In the genomic region with DNA sequence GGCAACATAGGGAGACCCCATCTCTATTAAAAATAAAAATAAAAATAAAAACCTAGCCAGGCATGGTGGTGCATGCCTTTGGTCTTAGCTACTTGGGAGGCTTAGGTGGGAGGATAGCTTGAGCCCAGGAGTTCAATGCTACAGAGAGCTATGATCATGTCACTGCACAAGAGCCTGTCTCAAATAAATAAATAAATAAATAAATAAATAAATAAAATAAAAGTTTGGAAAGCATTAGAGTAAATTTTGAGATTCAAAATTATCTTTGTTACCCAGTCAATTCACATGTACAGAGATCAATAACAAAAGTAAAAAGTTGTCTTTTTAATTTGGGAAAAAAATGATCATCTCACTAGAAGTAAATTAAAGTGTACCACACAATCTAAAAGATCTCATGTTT, we compare ENCODE assay signal across 34 cellular contexts.
DNase-seq lines count a peak whose midpoint lies in the region; ATAC-seq, FAIRE-seq and TF ChIP-seq lines count a peak whose summit lies in the region.
"Had no signal": no experiment of that assay in that cellular context is flagged by ENCODE, and none has a peak within 500 bp of the region (broad histone marks: within the 10 kb centered on the region; RNA-seq: fewer than 3 reads in every experiment).

No MANE protein-coding gene starts in this region.

- H3K36me3 ChIP-seq in HEK293 (ENCODE audit: control insufficient read depth in 2 of 2, insufficient read depth in 1 of 2, low read length in 2 of 2) (no peaks in the 10 kb centered on the region), SJSA1 (no peaks in the 10 kb centered on the region), smooth muscle cell (ENCODE audit: low read depth) (no peaks in the 10 kb centered on the region), PC-9 (ENCODE audit: low read depth) (no peaks in the 10 kb centered on the region)
- H3K36me3 ChIP-seq: BE2C; BLaER1; BLaER1 treated with 17β-estradiol and CSF1 and Interleukin-3, amounts not matched to agents 10 nM and 100 nM had no signal

- H2AFZ ChIP-seq in smooth muscle cell (ENCODE audit: low read depth) (no peak overlapping the region), PC-9 (no peak overlapping the region)

- H4K20me1 ChIP-seq in smooth muscle cell (ENCODE audit: low read depth) (no peaks in the 10 kb centered on the region), PC-9 (ENCODE audit: insufficient read depth) (no peaks in the 10 kb centered on the region)
- H4K20me1 ChIP-seq: BLaER1; BLaER1 treated with 17β-estradiol and CSF1 and Interleukin-3, amounts not matched to agents 10 nM and 100 nM had no signal

- no peak for TF ChIP-seq POLR2A in A549 (IDR thresholded peaks at IDR 0.05; ENCODE audit: low read length)

- H3K79me2 ChIP-seq in smooth muscle cell (ENCODE audit: low read depth), result no peaks in the 10 kb centered on the region
- H3K79me2 ChIP-seq in PC-9 (ENCODE audit: low read depth), result no peaks in the 10 kb centered on the region

- H3K27me3 ChIP-seq in SJSA1 (replicated peaks) (no peaks in the 10 kb centered on the region), smooth muscle cell (ENCODE audit: low read depth) (no peaks in the 10 kb centered on the region), PC-9 (ENCODE audit: insufficient read depth, low read depth) (no peaks in the 10 kb centered on the region)
- H3K27me3 ChIP-seq: BE2C; BLaER1; BLaER1 treated with 17β-estradiol and CSF1 and Interleukin-3, amounts not matched to agents 10 nM and 100 nM had no signal

- POLR2A ChIA-PET in A549 (lab: Yijun Ruan, JAX) (no interaction called here), HEK293 (lab: Yijun Ruan, JAX) (no interaction called here), PC-9 (lab: Charles Lee; ENCODE audit: unreplicated experiment) (no interaction called here)

- no peak overlapping the region for H3K4me3 ChIP-seq in A549
- H3K4me3 ChIP-seq in HEK293 (ENCODE audit: low read depth, low read length), result no peak overlapping the region
- no peak overlapping the region for H3K4me3 ChIP-seq in SJSA1
- no peak overlapping the region for H3K4me3 ChIP-seq in smooth muscle cell
- H3K4me3 ChIP-seq in PC-9, result no peak overlapping the region
- H3K4me3 ChIP-seq: BLaER1; BLaER1 treated with 17β-estradiol and CSF1 and Interleukin-3, amounts not matched to agents 10 nM and 100 nM had no signal

- intact Hi-C loops in PC-9 (cut with micrococcal nuclease; ENCODE audit: unreplicated experiment), result no loop called here

- H3K27ac ChIP-seq in A549 (no peak overlapping the region), HEK293 (ENCODE audit: extremely low read depth, low read depth, low read length) (no peak overlapping the region), SJSA1 (peak overlapping the region; percentile 54), smooth muscle cell (ENCODE audit: low read depth) (peak overlapping the region; percentile 7), PC-9 (no peak overlapping the region)
- H3K27ac ChIP-seq: 22Rv1; BLaER1; BLaER1 treated with 17β-estradiol and CSF1 and Interleukin-3, amounts not matched to agents 10 nM and 100 nM; C4-2B had no signal

- DNase-seq in A549 (ENCODE audit: low read depth in 1 of 2, low spot score in 1 of 2) (no peak), SJSA1 (ENCODE audit: low read depth in 1 of 2, low spot score in 2 of 2) (no peak), smooth muscle cell (lab: John Stamatoyannopoulos, UW; ENCODE audit: unreplicated experiment) (no peak), SK-N-DZ (ENCODE audit: low spot score) (no peak), A172 (ENCODE audit: low spot score) (no peak), middle frontal gyrus (ENCODE audit: extremely low spot score, low spot score) (no peak), PC-9 (no peak)
- DNase-seq: 8988T; ACHN; AML-193; BE2C; C1 segment of cervical spinal cord; Caco-2; Calu3; CD4-positive, alpha-beta memory T cell; CD4-positive, alpha-beta T cell; CD4-positive, CD25-positive, alpha-beta regulatory T cell; CD8-positive, alpha-beta memory T cell; CD8-positive, alpha-beta T cell; COR-L47; DMS 273 treated with DMSO at 0.1 percent for 48 hours; DMS153; DMS53; DMS79; DMS79 treated with DMSO at 0.1 percent for 48 hours; DND-41; EL had no signal

- no peak for TF ChIP-seq CTCF in A549 (IDR thresholded peaks at IDR 0.05)
- TF ChIP-seq CTCF in HEK293 (tag by site-specific recombination; IDR thresholded peaks at IDR 0.05), result no peak
- no peak for TF ChIP-seq CTCF in smooth muscle cell (IDR thresholded peaks at IDR 0.05; ENCODE audit: borderline replicate concordance, insufficient read depth, poor library complexity, severe bottlenecking)
- TF ChIP-seq CTCF in PC-9 (conservative IDR thresholded peaks at IDR 0.05), result no peak

- no peak for TF ChIP-seq RAD21 in A549 (conservative IDR thresholded peaks at IDR 0.05 in 1 of 2, IDR thresholded peaks at IDR 0.05 in 1 of 2)

- H3K9me3 ChIP-seq in A549 (no peaks in the 10 kb centered on the region), HEK293 (ENCODE audit: control insufficient read depth, insufficient read depth, low read depth, low read length) (no peaks in the 10 kb centered on the region), SJSA1 (replicated peaks) (no peaks in the 10 kb centered on the region), smooth muscle cell (replicated peaks; ENCODE audit: low read depth) (no peaks in the 10 kb centered on the region), PC-9 (ENCODE audit: insufficient read depth, low read depth) (no peaks in the 10 kb centered on the region)
- H3K9me3 ChIP-seq: BE2C had no signal

- H3K4me1 ChIP-seq in A549 (no peaks in the 10 kb centered on the region), HEK293 (ENCODE audit: control insufficient read depth, insufficient read depth, low read length) (0 out of 2 replicates have a peak, but pooled peaks cover 4% of the 10 kb centered on the region), SJSA1 (replicated peaks) (peaks cover 32% of the 10 kb centered on the region), smooth muscle cell (ENCODE audit: low read depth) (peaks cover 4% of the 10 kb centered on the region), PC-9 (replicated peaks; ENCODE audit: insufficient read depth) (no peaks in the 10 kb centered on the region)
- H3K4me1 ChIP-seq: BE2C; BLaER1; BLaER1 treated with 17β-estradiol and CSF1 and Interleukin-3, amounts not matched to agents 10 nM and 100 nM; Caco-2 had no signal

- no peak for TF ChIP-seq EP300 in A549 (IDR thresholded peaks at IDR 0.05)

- no peak for FAIRE-seq in A549 (lab: Jason Lieb, UNC)
- FAIRE-seq: A204.1, D721Med had no signal

- peaks cover 4% of the 10 kb centered on the region for H3F3A ChIP-seq in smooth muscle cell (ENCODE audit: low read depth)
- no peaks in the 10 kb centered on the region for H3F3A ChIP-seq in PC-9 (ENCODE audit: insufficient read depth, low read depth)

- no TSS peak for BruUV-seq in PC-9 (replicated peaks; lab: Mats Ljungman, UMichigan)

- CTCF ChIA-PET in A549 (lab: Yijun Ruan, JAX), result no interaction called here
- CTCF ChIA-PET in HEK293 (lab: Yijun Ruan, JAX), result interaction anchor here (0.6 to 1.2 kb wide), 2 partner anchors 13 to 452 kb away, joined by 3 to 5 read pairs; no protein-coding TSS in a partner anchor
- CTCF ChIA-PET in PC-9 (lab: Charles Lee), result no interaction called here

- H3K9ac ChIP-seq in smooth muscle cell (ENCODE audit: low read depth), result no peak overlapping the region
- H3K9ac ChIP-seq: BLaER1; BLaER1 treated with 17β-estradiol and CSF1 and Interleukin-3, amounts not matched to agents 10 nM and 100 nM had no signal

- H3K9me2 ChIP-seq in PC-9 (ENCODE audit: insufficient read depth), result no peaks in the 10 kb centered on the region

- H3K4me2 ChIP-seq in A549, result no peak overlapping the region
- peak overlapping the region; percentile 36 for H3K4me2 ChIP-seq in smooth muscle cell
- H3K4me2 ChIP-seq in PC-9, result no peak overlapping the region
- H3K4me2 ChIP-seq: BLaER1; BLaER1 treated with 17β-estradiol and CSF1 and Interleukin-3, amounts not matched to agents 10 nM and 100 nM had no signal

- ATAC-seq in A549, result no peak
- ATAC-seq: CD8-positive, alpha-beta T cell had no signal

TF ChIP-seq in A549, 52 proteins besides CTCF, POLR2A, EP300 and RAD21:
- TF ChIP-seq CEBPB (IDR thresholded peaks at IDR 0.05) (no peak), TP53 (CRISPR knock-in tag; IDR thresholded peaks at IDR 0.05) (no peak), ZC3H11A (IDR thresholded peaks at IDR 0.05) (0 out of 2 replicates have a peak, but pooled peaks have one; percentile 24)

TF ChIP-seq in HEK293, 187 proteins besides CTCF, POLR2A, EP300 and RAD21 (continues in another document):
- TF ChIP-seq ZNF747 (tag by site-specific recombination; IDR thresholded peaks at IDR 0.05) (no peak), ZNF549 (tag by site-specific recombination; IDR thresholded peaks at IDR 0.05) (no peak), ZNF626 (tag by site-specific recombination; IDR thresholded peaks at IDR 0.05) (no peak), ZNF10 (tag by site-specific recombination; IDR thresholded peaks at IDR 0.05) (no peak), ZNF324 (tag by site-specific recombination; IDR thresholded peaks at IDR 0.05) (no peak), ZBTB20 (tag by site-specific recombination; IDR thresholded peaks at IDR 0.05) (no peak), ZNF510 (tag by site-specific recombination; IDR thresholded peaks at IDR 0.05; ENCODE audit: insufficient replicate concordance) (no peak), ZNF426 (tag by site-specific recombination; IDR thresholded peaks at IDR 0.05) (peak; percentile 51)
- TF ChIP-seq, protein P1, sequence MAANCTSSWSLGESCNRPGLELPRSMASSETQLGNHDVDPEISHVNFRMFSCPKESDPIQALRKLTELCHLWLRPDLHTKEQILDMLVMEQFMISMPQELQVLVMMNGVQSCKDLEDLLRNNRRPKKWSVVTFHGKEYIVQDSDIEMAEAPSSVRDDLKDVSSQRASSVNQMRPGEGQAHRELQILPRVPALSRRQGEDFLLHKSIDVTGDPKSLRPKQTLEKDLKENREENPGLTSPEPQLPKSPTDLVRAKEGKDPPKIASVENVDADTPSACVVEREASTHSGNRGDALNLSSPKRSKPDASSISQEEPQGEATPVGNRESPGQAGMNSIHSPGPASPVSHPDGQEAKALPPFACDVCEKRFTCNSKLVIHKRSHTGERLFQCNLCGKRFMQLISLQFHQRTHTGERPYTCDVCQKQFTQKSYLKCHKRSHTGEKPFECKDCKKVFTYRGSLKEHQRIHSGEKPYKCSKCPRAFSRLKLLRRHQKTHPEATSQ (tag by site-specific recombination; IDR thresholded peaks at IDR 0.05), result no peak
- TF ChIP-seq, protein P2, sequence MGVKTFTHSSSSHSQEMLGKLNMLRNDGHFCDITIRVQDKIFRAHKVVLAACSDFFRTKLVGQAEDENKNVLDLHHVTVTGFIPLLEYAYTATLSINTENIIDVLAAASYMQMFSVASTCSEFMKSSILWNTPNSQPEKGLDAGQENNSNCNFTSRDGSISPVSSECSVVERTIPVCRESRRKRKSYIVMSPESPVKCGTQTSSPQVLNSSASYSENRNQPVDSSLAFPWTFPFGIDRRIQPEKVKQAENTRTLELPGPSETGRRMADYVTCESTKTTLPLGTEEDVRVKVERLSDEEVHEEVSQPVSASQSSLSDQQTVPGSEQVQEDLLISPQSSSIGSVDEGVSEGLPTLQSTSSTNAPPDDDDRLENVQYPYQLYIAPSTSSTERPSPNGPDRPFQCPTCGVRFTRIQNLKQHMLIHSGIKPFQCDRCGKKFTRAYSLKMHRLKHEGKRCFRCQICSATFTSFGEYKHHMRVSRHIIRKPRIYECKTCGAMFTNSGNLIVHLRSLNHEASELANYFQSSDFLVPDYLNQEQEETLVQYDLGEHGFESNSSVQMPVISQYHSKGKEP (tag by site-specific recombination; IDR thresholded peaks at IDR 0.05), result no peak

Comparison
In these comparisons a context has a peak if more than half of its experiments do, and no peak if none do; other contexts are left out.
1. H3K27ac ChIP-seq: peak in SJSA1 (single experiment) and smooth muscle cell (single experiment); none in A549 (0 of 2), HEK293 (single experiment) and PC-9 (single experiment).